14 cellular contexts compared by ENCODE assay signal in the genomic region with DNA sequence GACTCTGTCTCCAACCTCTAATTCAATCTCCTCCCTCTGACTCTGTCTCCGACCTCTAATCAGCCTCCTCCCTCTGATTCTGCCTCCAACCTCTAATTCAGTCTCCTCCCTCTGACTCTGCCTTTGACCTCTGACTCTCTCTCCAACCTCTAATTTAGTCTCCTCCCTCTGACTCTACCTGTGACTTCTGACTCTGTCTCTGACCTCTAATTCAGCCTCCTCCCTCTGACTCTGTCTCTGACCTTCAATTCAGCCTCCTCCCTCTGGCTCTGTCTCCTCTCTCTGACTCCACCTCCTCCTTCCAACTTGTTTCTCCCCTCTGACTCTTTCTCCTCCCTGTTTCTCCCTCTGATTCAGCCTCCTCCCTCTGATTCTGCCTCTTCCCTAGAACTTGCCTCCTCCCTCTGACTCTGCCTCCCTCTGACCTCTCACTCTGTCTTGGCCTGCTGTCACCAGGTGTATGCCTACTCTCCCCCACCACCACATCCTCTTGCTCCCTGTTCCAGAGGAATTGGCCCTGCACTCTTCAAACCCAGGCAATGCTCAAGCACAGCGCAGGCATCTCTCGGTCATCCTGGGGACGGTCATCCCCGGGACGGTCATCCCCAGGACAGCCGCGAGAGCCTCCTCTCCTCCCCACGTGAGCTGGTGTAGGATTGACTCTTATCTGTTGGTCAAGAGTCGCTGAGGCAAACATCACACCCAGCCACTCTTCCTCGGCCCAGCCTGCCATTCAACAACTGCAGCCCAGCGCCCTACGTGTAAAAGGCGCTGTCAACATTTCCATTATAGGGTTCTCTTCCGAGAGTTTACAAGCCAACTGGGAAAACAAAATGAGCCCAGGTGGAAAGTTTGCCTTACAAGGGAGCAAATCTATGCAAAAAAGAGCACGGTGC.
DNase-seq lines count a peak whose midpoint lies in the region; ATAC-seq and TF ChIP-seq lines count a peak whose summit lies in the region.
"Had no signal": no experiment of that assay in that cellular context is flagged by ENCODE, and none has a peak within 500 bp of the region (broad histone marks: within the 10 kb centered on the region; RNA-seq: fewer than 3 reads in every experiment).

No MANE protein-coding gene starts in this region.

- H3K27ac Mint-ChIP-seq in T-helper 2 cell treated with Interferon-gamma antibody and Interleukin-4, amounts not matched to agents 5 μg/mL and 100 μg/mL, for 36 hours: peak overlapping the region; percentile 45
- peak overlapping the region; percentile 58 for H3K27ac Mint-ChIP-seq in endodermal cell
- no peak overlapping the region for H3K27ac Mint-ChIP-seq in mesothelial cell of epicardium
- H3K27ac Mint-ChIP-seq: stimulated activated naive CD8-positive, alpha-beta T cell treated with anti-CD3 and anti-CD28 coated beads, Interleukin-15, Interleukin-2, amounts not matched to agents 100 ng/mL and 50 ng/mL, for 24 hours had no signal

- H3K36me3 ChIP-seq in endodermal cell (ENCODE audit: control insufficient read depth, insufficient read depth, low read length): no peaks in the 10 kb centered on the region
- H3K36me3 ChIP-seq: left ventricle myocardium inferior had no signal

- no peak overlapping the region for H3K4me3 ChIP-seq in endodermal cell (ENCODE audit: low read length)
- H3K4me3 ChIP-seq: left ventricle myocardium inferior had no signal

- H3K36me3 Mint-ChIP-seq in T-helper 2 cell treated with Interferon-gamma antibody and Interleukin-4, amounts not matched to agents 5 μg/mL and 100 μg/mL, for 36 hours (ENCODE audit: low read depth): no peaks in the 10 kb centered on the region
- H3K36me3 Mint-ChIP-seq in endodermal cell (ENCODE audit: low read depth): no peaks in the 10 kb centered on the region
- no peaks in the 10 kb centered on the region for H3K36me3 Mint-ChIP-seq in mesothelial cell of epicardium

- no peaks in the 10 kb centered on the region for H3K9me3 ChIP-seq in endodermal cell (ENCODE audit: control insufficient read depth, low read length)
- H3K9me3 ChIP-seq: left ventricle myocardium inferior had no signal

- DNase-seq in T-helper 2 cell treated with Interferon-gamma antibody and Interleukin-4, amounts not matched to agents 5 μg/mL and 100 μg/mL, for 36 hours (ENCODE audit: low spot score): no peak
- no peak for DNase-seq in T-helper 2 cell
- peak; percentile 89 for DNase-seq in DMS153 (lab: John Stamatoyannopoulos, UW)
- peak; percentile 83 for DNase-seq in NCI-H748 treated with DMSO at 0.1 percent for 48 hours (lab: John Stamatoyannopoulos, UW)
- no peak for DNase-seq in endodermal cell
- no peak for DNase-seq in islet precursor cell
- DNase-seq in mesothelial cell of epicardium (ENCODE audit: low spot score in 2 of 2, unreplicated experiment in 2 of 2): no peak
- DNase-seq: amygdala, foreskin keratinocyte, left ventricle myocardium inferior, NCI-H1417 treated with DMSO at 0.1 percent for 48 hours, NCI-H524 had no signal

- peaks cover 10% of the 10 kb centered on the region for H3K4me1 Mint-ChIP-seq in T-helper 2 cell treated with Interferon-gamma antibody and Interleukin-4, amounts not matched to agents 5 μg/mL and 100 μg/mL, for 36 hours (ENCODE audit: low read depth)
- peaks cover 35% of the 10 kb centered on the region for H3K4me1 Mint-ChIP-seq in endodermal cell
- H3K4me1 Mint-ChIP-seq in mesothelial cell of epicardium: peaks cover 3% of the 10 kb centered on the region

- H3K27me3 ChIP-seq in endodermal cell (ENCODE audit: control insufficient read depth, insufficient read depth, low read length, poor library complexity, severe bottlenecking): no peaks in the 10 kb centered on the region

- TF ChIP-seq CTCF in endodermal cell (conservative IDR thresholded peaks at IDR 0.05) (no peak), mesothelial cell of epicardium (IDR thresholded peaks at IDR 0.05; ENCODE audit: unreplicated experiment) (no peak)

- H3K27ac ChIP-seq in endodermal cell (ENCODE audit: low read depth, low read length): no peak overlapping the region
- H3K27ac ChIP-seq: foreskin keratinocyte, left ventricle myocardium inferior had no signal

- 85 to 86% methylated on average over 10 to 16 of the region's 16 CpGs for WGBS in endodermal cell (ENCODE audit: insufficient coverage in 1 of 2, insufficient read length in 1 of 2), 2 experiments

- peaks cover 40% of the 10 kb centered on the region for H3K27me3 Mint-ChIP-seq in T-helper 2 cell treated with Interferon-gamma antibody and Interleukin-4, amounts not matched to agents 5 μg/mL and 100 μg/mL, for 36 hours (ENCODE audit: low read depth)
- H3K27me3 Mint-ChIP-seq in endodermal cell (ENCODE audit: insufficient read depth) (peaks cover 6% of the 10 kb centered on the region), mesothelial cell of epicardium (ENCODE audit: low read depth) (peaks cover 38% of the 10 kb centered on the region)

- no peak overlapping the region for H3K4me3 Mint-ChIP-seq in T-helper 2 cell treated with Interferon-gamma antibody and Interleukin-4, amounts not matched to agents 5 μg/mL and 100 μg/mL, for 36 hours
- no peak overlapping the region for H3K4me3 Mint-ChIP-seq in endodermal cell
- no peak overlapping the region for H3K4me3 Mint-ChIP-seq in mesothelial cell of epicardium
- H3K4me3 Mint-ChIP-seq: stimulated activated naive CD8-positive, alpha-beta T cell treated with anti-CD3 and anti-CD28 coated beads, Interleukin-15, Interleukin-2, amounts not matched to agents 100 ng/mL and 50 ng/mL, for 24 hours had no signal

- no peak for ATAC-seq in GM18502 (IDR thresholded peaks at IDR 0.05; ENCODE audit: poor library complexity, unreplicated experiment)
- ATAC-seq: foreskin keratinocyte had no signal

- peaks cover 12% of the 10 kb centered on the region for H3K4me1 ChIP-seq in endodermal cell (ENCODE audit: control insufficient read depth, insufficient read depth, low read length)
- H3K4me1 ChIP-seq: foreskin keratinocyte, left ventricle myocardium inferior had no signal

- no peak overlapping the region for H3K9ac ChIP-seq in endodermal cell (ENCODE audit: extremely low read depth, low read length, poor library complexity, severe bottlenecking)

- H3K9me3 Mint-ChIP-seq in T-helper 2 cell treated with Interferon-gamma antibody and Interleukin-4, amounts not matched to agents 5 μg/mL and 100 μg/mL, for 36 hours: no peaks in the 10 kb centered on the region
- H3K9me3 Mint-ChIP-seq in endodermal cell (no peaks in the 10 kb centered on the region), mesothelial cell of epicardium (no peaks in the 10 kb centered on the region)
- H3K9me3 Mint-ChIP-seq: stimulated activated naive CD8-positive, alpha-beta T cell treated with anti-CD3 and anti-CD28 coated beads, Interleukin-15, Interleukin-2, amounts not matched to agents 100 ng/mL and 50 ng/mL, for 24 hours had no signal

Comparison
In these comparisons a context has a peak if more than half of its experiments do, and no peak if none do; other contexts are left out.
1. DNase-seq: peak in DMS153 (single experiment) and NCI-H748 treated with DMSO at 0.1 percent for 48 hours (single experiment); none in T-helper 2 cell treated with Interferon-gamma antibody and Interleukin-4, amounts not matched to agents 5 μg/mL and 100 μg/mL, for 36 hours (single experiment), T-helper 2 cell (0 of 5), endodermal cell (single experiment), islet precursor cell (single experiment) and mesothelial cell of epicardium (0 of 2).